In the genomic region with DNA sequence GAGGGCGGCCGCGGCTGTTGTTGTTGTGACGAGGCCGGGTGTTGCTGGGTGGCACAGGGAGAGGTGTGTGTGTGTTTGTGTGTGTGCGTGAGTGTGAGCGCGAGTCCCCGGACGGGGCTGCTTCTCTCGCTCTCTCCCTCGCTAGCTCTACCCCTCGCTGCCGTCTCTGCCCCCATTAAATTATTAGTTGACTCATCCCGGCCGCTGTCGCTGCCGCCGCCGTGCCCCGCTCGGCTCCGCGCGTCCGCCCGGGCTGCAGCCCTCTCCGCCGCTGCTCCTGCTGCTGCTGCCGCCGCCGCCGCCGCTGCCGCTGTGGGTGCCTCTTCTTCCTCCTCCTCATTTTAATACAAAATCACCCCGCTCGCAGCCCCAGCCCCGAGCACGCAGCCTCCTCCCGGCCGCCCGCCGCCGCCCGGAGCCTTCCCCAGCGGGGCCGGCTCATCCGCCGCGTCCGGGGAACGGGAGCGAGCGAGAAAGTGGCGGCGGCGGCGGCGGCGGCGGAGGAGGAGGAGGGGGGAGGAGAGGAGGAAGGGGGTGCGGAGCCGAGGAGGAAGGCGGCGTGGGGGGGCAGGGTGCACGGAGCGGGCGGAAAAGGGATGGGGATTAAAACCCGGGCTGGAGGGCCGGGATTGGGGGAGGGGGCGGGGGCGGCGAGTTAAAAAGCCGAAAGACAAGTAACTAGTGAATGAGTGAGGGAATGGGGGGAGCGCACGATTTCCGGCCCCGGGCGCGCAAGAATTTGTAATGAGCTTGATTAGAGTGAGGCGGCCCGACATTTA, we compare ENCODE assay signal across 8 cellular contexts. TPM values are rescaled to one million over a fixed set of nuclear protein-coding genes. Genes with fewer than 3 reads are reported as not detected.
DNase-seq lines count a peak whose midpoint lies in the region; ATAC-seq and TF ChIP-seq lines count a peak whose summit lies in the region.

A gene (minus strand): TSS at position 478 of the 779 bp plus-strand sequence. CDS start 4,372 bp downstream, outside the sequence.

- no peak for TF ChIP-seq CTCF in GM20000 (IDR thresholded peaks at IDR 0.05; ENCODE audit: extremely low read depth, missing control alignments)
- TF ChIP-seq CTCF in osteoblast (IDR thresholded peaks at IDR 0.05; ENCODE audit: extremely low read depth, low read depth, low read length): no peak

- WGBS in aorta, 2 donors: 0 to 1% methylated on average over 60 to 82 of the region's 82 CpGs

- H3K36me3 ChIP-seq in BLaER1 treated with 17β-estradiol and CSF1 and Interleukin-3, amounts not matched to agents 10 nM and 100 nM: peaks cover 6 to 15% (median 10%) of the 10 kb centered on the region in 11 experiments; a peak in 20 of 22 replicates
- H3K36me3 ChIP-seq in HUES6 (ENCODE audit: control insufficient read depth, insufficient read depth, low read length) (peaks cover 6% of the 10 kb centered on the region), osteoblast (ENCODE audit: insufficient read depth, low read length) (no peaks in the 10 kb centered on the region), aorta (ENCODE audit: control insufficient read depth in 1 of 2, insufficient read depth in 2 of 2, low read length in 1 of 2) (no peaks in the 10 kb centered on the region)

- ATAC-seq in aorta (ENCODE audit: low FRiP score): peak; percentile 86

- H3K4me2 ChIP-seq in BLaER1 treated with 17β-estradiol and CSF1 and Interleukin-3, amounts not matched to agents 10 nM and 100 nM: peak within 1 kb of the TSS; percentile 84 to 97 (median 93)
- peak within 1 kb of the TSS; percentile 97 for H3K4me2 ChIP-seq in osteoblast (ENCODE audit: insufficient read depth, low read length)

- H4K20me1 ChIP-seq in BLaER1 treated with 17β-estradiol and CSF1 and Interleukin-3, amounts not matched to agents 10 nM and 100 nM: peaks cover 0 to 64% (median 38%) of the 10 kb centered on the region in 11 experiments; a peak in 13 of 22 replicates
- no peaks in the 10 kb centered on the region for H4K20me1 ChIP-seq in osteoblast (ENCODE audit: insufficient read depth, low read length)

- peaks cover 7 to 34% (median 27%) of the 10 kb centered on the region in 10 experiments for H3K4me1 ChIP-seq in BLaER1 treated with 17β-estradiol and CSF1 and Interleukin-3, amounts not matched to agents 10 nM and 100 nM
- H3K4me1 ChIP-seq in HUES6 (ENCODE audit: control insufficient read depth, insufficient read depth, low read length) (peaks cover 14% of the 10 kb centered on the region; the same call in 1 of the 2 replicates), osteoblast (ENCODE audit: insufficient read depth, low read length) (no peaks in the 10 kb centered on the region), aorta (ENCODE audit: control insufficient read depth in 1 of 2, insufficient read depth in 2 of 2, low read length in 2 of 2) (peaks cover 0 to 2% of the 10 kb centered on the region in 2 donors)

- H3K4me3 ChIP-seq in BLaER1 treated with 17β-estradiol and CSF1 and Interleukin-3, amounts not matched to agents 10 nM and 100 nM: peak within 1 kb of the TSS; percentile 75 to 94 (median 88)
- peak within 1 kb of the TSS; percentile 97 for H3K4me3 ChIP-seq in HUES6 (ENCODE audit: low read depth, low read length)
- H3K4me3 ChIP-seq in osteoblast (ENCODE audit: insufficient read depth, low read length): peak within 1 kb of the TSS; percentile 88
- H3K4me3 ChIP-seq in aorta (ENCODE audit: low read length in 2 of 2): peak within 1 kb of the TSS; percentile 94

- H3K4me3 Mint-ChIP-seq in activated naive CD8-positive, alpha-beta T cell treated with anti-CD3 and anti-CD28 coated beads for 36 hours: peak within 1 kb of the TSS; percentile 77

- H3K79me2 ChIP-seq in osteoblast (ENCODE audit: insufficient read depth, low read length): no peaks in the 10 kb centered on the region

- peaks cover 32% of the 10 kb centered on the region for H3K36me3 Mint-ChIP-seq in activated naive CD8-positive, alpha-beta T cell treated with anti-CD3 and anti-CD28 coated beads for 36 hours

- H3K9me3 ChIP-seq in BLaER1 treated with 17β-estradiol and CSF1 and Interleukin-3, amounts not matched to agents 10 nM and 100 nM (replicated peaks in 1 of 11): no peaks in the 10 kb centered on the region
- H3K9me3 ChIP-seq in HUES6 (ENCODE audit: control insufficient read depth, insufficient read depth, low read depth, low read length): no peaks in the 10 kb centered on the region
- no peaks in the 10 kb centered on the region for H3K9me3 ChIP-seq in osteoblast (ENCODE audit: low read depth, low read length)
- no peaks in the 10 kb centered on the region for H3K9me3 ChIP-seq in aorta (ENCODE audit: control insufficient read depth, low read length)

- peak within 1 kb of the TSS; percentile 91 to 98 (median 95) for H3K27ac ChIP-seq in BLaER1 treated with 17β-estradiol and CSF1 and Interleukin-3, amounts not matched to agents 10 nM and 100 nM
- H3K27ac ChIP-seq in HUES6 (ENCODE audit: low read depth, low read length) (no peak within 1 kb of the TSS; the same call in 1 of the 2 replicates), osteoblast (ENCODE audit: low read depth, low read length) (no peak within 1 kb of the TSS), aorta (ENCODE audit: low read depth in 1 of 2, low read length in 2 of 2) (peak within 1 kb of the TSS in 1 of 2 donors; percentile 69)

- H3K9ac ChIP-seq in BLaER1 treated with 17β-estradiol and CSF1 and Interleukin-3, amounts not matched to agents 10 nM and 100 nM: peak within 1 kb of the TSS; percentile 94 to 98 (median 96)
- H3K9ac ChIP-seq in HUES6 (ENCODE audit: low read length): peak within 1 kb of the TSS; percentile 55

- peaks cover 66% of the 10 kb centered on the region for H3K4me1 Mint-ChIP-seq in activated naive CD8-positive, alpha-beta T cell treated with anti-CD3 and anti-CD28 coated beads for 36 hours

- intact Hi-C loops in head of caudate nucleus (cut with DNase I): no loop called here
- intact Hi-C loops in aorta (cut with DNase I): loop anchor here in 1 of 2 donors (2.0 kb wide), 1 partner anchor 20 kb away; no protein-coding TSS in a partner anchor

- no peaks in the 10 kb centered on the region for H3K9me3 Mint-ChIP-seq in activated naive CD8-positive, alpha-beta T cell treated with anti-CD3 and anti-CD28 coated beads for 36 hours

- peak within 1 kb of the TSS; percentile 93 for H3K27ac Mint-ChIP-seq in activated naive CD8-positive, alpha-beta T cell treated with anti-CD3 and anti-CD28 coated beads for 36 hours

- peak; percentile 37 for DNase-seq in GM20000 (ENCODE audit: low spot score)
- peak; percentile 14 for DNase-seq in SKM-1 (lab: John Stamatoyannopoulos, UW; ENCODE audit: unreplicated experiment)
- peak; percentile 65 for DNase-seq in activated naive CD8-positive, alpha-beta T cell treated with anti-CD3 and anti-CD28 coated beads for 36 hours
- DNase-seq in head of caudate nucleus: peak; percentile 43 to 92 (median 86)
- DNase-seq in osteoblast (ENCODE audit: insufficient read length, low spot score, missing footprints): peak; percentile 69
- DNase-seq in aorta: peak; percentile 90 to 96

- H2AFZ ChIP-seq in osteoblast (ENCODE audit: low read length): peak within 1 kb of the TSS; percentile 92

- no peaks in the 10 kb centered on the region for H3K27me3 ChIP-seq in BLaER1 treated with 17β-estradiol and CSF1 and Interleukin-3, amounts not matched to agents 10 nM and 100 nM
- H3K27me3 ChIP-seq in HUES6 (ENCODE audit: control insufficient read depth, insufficient read depth, low read length) (0 out of 2 replicates have a peak, but pooled peaks cover 7% of the 10 kb centered on the region), osteoblast (ENCODE audit: insufficient read depth, low read length) (peaks cover 10% of the 10 kb centered on the region), aorta (ENCODE audit: control insufficient read depth in 1 of 2, insufficient read depth in 2 of 2, low read length in 1 of 2) (no peaks in the 10 kb centered on the region)

- H3K27me3 Mint-ChIP-seq in activated naive CD8-positive, alpha-beta T cell treated with anti-CD3 and anti-CD28 coated beads for 36 hours: no peaks in the 10 kb centered on the region

RNA-seq across cellular contexts. Expression of the gene that starts here (rescaled TPM):
- total RNA-seq in activated naive CD8-positive, alpha-beta T cell treated with anti-CD3 and anti-CD28 coated beads for 36 hours: 10 to 100 TPM; 92.0 to 94.8 TPM
- 29.0 and 35.7 TPM in 2 replicates for total RNA-seq in osteoblast
- total RNA-seq in aorta: 10 to 100 TPM; 37.2 to 41.1 TPM
- polyA plus RNA-seq in aorta: 10 to 100 TPM; 10.8 to 17.0 TPM

Comparison
In these comparisons a context has a peak if more than half of its experiments do, and no peak if none do; other contexts are left out.
1. H3K27ac ChIP-seq: peak in BLaER1 treated with 17β-estradiol and CSF1 and Interleukin-3, amounts not matched to agents 10 nM and 100 nM (11 of 11); none in HUES6 (single experiment) and osteoblast (single experiment).
2. DNase-seq: peak in every context shown above with its lines; median percentile 93 in aorta; 86 in head of caudate nucleus; 69 in osteoblast; 65 in activated naive CD8-positive, alpha-beta T cell treated with anti-CD3 and anti-CD28 coated beads for 36 hours; 37 in GM20000; 14 in SKM-1.
3. Peak in every context shown above with its lines, with median percentiles within 50 percentile points of each other: H3K4me3 ChIP-seq.